In the genomic region with DNA sequence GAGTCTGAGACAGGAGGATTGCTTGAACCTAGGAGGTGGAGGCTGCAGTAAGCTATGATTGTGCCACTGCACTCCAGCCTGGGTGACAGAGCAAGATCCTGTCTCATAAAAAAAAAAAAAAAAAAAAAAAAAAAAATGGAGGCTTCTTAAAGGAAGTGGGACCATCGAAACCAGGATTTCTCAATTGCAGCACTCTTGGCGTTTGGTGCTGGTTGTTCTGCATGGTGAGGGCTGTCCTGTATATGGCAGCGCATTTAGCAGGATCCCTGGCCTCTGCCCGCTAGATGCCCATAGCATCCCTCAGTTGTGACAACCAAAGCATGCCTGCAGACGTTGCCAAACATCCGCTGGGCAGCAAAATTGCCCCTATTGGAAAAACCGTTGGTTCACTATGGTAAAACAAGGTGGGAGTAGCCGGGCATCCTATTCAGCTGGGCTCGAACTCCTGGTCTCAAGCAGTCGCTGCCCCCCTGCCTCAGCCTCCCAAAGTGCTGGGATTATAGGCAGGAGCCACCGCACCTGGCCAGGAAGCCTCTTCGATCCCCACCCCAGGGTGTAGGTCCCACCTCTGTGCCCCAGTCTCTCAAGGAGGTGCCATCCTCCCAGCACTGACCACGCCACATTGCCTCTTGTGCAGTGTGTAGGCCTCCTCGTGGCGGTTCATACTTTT, we compare ENCODE assay signal across 21 cellular contexts. TPM values are rescaled to one million over a fixed set of nuclear protein-coding genes. Genes with fewer than 3 reads are reported as not detected.
DNase-seq lines count a peak whose midpoint lies in the region; ATAC-seq and TF ChIP-seq lines count a peak whose summit lies in the region.
"Had no signal": no experiment of that assay in that cellular context is flagged by ENCODE, and none has a peak within 500 bp of the region (broad histone marks: within the 10 kb centered on the region; RNA-seq: fewer than 3 reads in every experiment).

No MANE protein-coding gene starts in this region.

- H3K9me3 ChIP-seq in colonic mucosa: no peaks in the 10 kb centered on the region
- H3K9me3 ChIP-seq: Peyer's patch had no signal

- H3K27me3 Mint-ChIP-seq in activated naive CD8-positive, alpha-beta T cell treated with anti-CD3 and anti-CD28 coated beads, Interleukin-2, amount 10 ng/mL, durations not matched to agents 7 days and 5 days: no peaks in the 10 kb centered on the region
- H3K27me3 Mint-ChIP-seq in activated naive CD8-positive, alpha-beta T cell treated with anti-CD3 and anti-CD28 coated beads, Interleukin-2, amount 50 U/mL, for 24 hours: no peaks in the 10 kb centered on the region
- H3K27me3 Mint-ChIP-seq: CD4-positive, alpha-beta memory T cell had no signal

- peaks cover 1% of the 10 kb centered on the region for H3K4me1 Mint-ChIP-seq in activated naive CD8-positive, alpha-beta T cell treated with anti-CD3 and anti-CD28 coated beads, Interleukin-2, amount 10 ng/mL, durations not matched to agents 7 days and 5 days
- peaks cover 8% of the 10 kb centered on the region for H3K4me1 Mint-ChIP-seq in activated naive CD8-positive, alpha-beta T cell treated with anti-CD3 and anti-CD28 coated beads, Interleukin-2, amount 50 U/mL, for 24 hours

- no peak overlapping the region for H3K4me3 Mint-ChIP-seq in activated naive CD8-positive, alpha-beta T cell treated with anti-CD3 and anti-CD28 coated beads, Interleukin-2, amount 10 ng/mL, durations not matched to agents 7 days and 5 days
- no peak overlapping the region for H3K4me3 Mint-ChIP-seq in activated naive CD8-positive, alpha-beta T cell treated with anti-CD3 and anti-CD28 coated beads, Interleukin-2, amount 50 U/mL, for 24 hours
- H3K4me3 Mint-ChIP-seq: CD4-positive, alpha-beta memory T cell had no signal

- H3K36me3 Mint-ChIP-seq in activated naive CD8-positive, alpha-beta T cell treated with anti-CD3 and anti-CD28 coated beads, Interleukin-2, amount 10 ng/mL, durations not matched to agents 7 days and 5 days: peaks cover 11% of the 10 kb centered on the region
- peaks cover 27% of the 10 kb centered on the region for H3K36me3 Mint-ChIP-seq in activated naive CD8-positive, alpha-beta T cell treated with anti-CD3 and anti-CD28 coated beads, Interleukin-2, amount 50 U/mL, for 24 hours (ENCODE audit: low read depth)

- peaks cover 15% of the 10 kb centered on the region for H3K36me3 ChIP-seq in colonic mucosa

- ATAC-seq in activated naive CD8-positive, alpha-beta T cell treated with anti-CD3 and anti-CD28 coated beads, Interleukin-2, amount 10 ng/mL, durations not matched to agents 7 days and 5 days (ENCODE audit: low read depth): no peak
- no peak for ATAC-seq in activated naive CD8-positive, alpha-beta T cell treated with anti-CD3 and anti-CD28 coated beads, Interleukin-2, amount 50 U/mL, for 24 hours
- no peak for ATAC-seq in GM18861 (IDR thresholded peaks at IDR 0.05; ENCODE audit: unreplicated experiment)
- ATAC-seq: GM12878, HCT116, SK-N-SH treated with all-trans-retinoic acid at 6 μM for 48 hours had no signal

- TF ChIP-seq CTCF in colonic mucosa (IDR thresholded peaks at IDR 0.05): no peak

- peaks cover 5% of the 10 kb centered on the region for H3K4me1 ChIP-seq in colonic mucosa

- no peaks in the 10 kb centered on the region for H3K27me3 ChIP-seq in colonic mucosa
- H3K27me3 ChIP-seq: Peyer's patch had no signal

- intact Hi-C loops in colonic mucosa (cut with DNase I): no loop called here

- peak; percentile 9 for DNase-seq in activated naive CD8-positive, alpha-beta T cell treated with anti-CD3 and anti-CD28 coated beads, Interleukin-2, amount 10 ng/mL, durations not matched to agents 7 days and 5 days
- DNase-seq in activated naive CD8-positive, alpha-beta T cell treated with anti-CD3 and anti-CD28 coated beads, Interleukin-2, amount 50 U/mL, for 24 hours: no peak
- DNase-seq in NOMO-1 treated with DMSO at 0.1 percent for 48 hours (lab: John Stamatoyannopoulos, UW; ENCODE audit: unreplicated experiment): peak; percentile 68
- peak; percentile 17 for DNase-seq in colonic mucosa
- DNase-seq in AG20443 (ENCODE audit: low spot score): no peak
- no peak for DNase-seq in occipital lobe (lab: John Stamatoyannopoulos, UW)
- DNase-seq: Calu3; CD4-positive, alpha-beta memory T cell; GOT3; KG1; NCI-H1048; NCI-H1436; NCI-H1930; NCI-H345; NCI-H524 treated with DMSO at 0.1 percent for 48 hours; Peyer's patch had no signal

- POLR2A ChIA-PET in activated naive CD8-positive, alpha-beta T cell treated with anti-CD3 and anti-CD28 coated beads, Interleukin-2, amount 10 ng/mL, durations not matched to agents 7 days and 5 days (lab: Charles Lee): interaction anchor here (0.7 kb wide), 2 partner anchors 38 to 265 kb away, joined by 5 to 8 read pairs; no protein-coding TSS in a partner anchor

- no peak overlapping the region for H3K27ac Mint-ChIP-seq in activated naive CD8-positive, alpha-beta T cell treated with anti-CD3 and anti-CD28 coated beads, Interleukin-2, amount 10 ng/mL, durations not matched to agents 7 days and 5 days
- H3K27ac Mint-ChIP-seq in activated naive CD8-positive, alpha-beta T cell treated with anti-CD3 and anti-CD28 coated beads, Interleukin-2, amount 50 U/mL, for 24 hours: no peak overlapping the region

- no peaks in the 10 kb centered on the region for H3K9me3 Mint-ChIP-seq in activated naive CD8-positive, alpha-beta T cell treated with anti-CD3 and anti-CD28 coated beads, Interleukin-2, amount 10 ng/mL, durations not matched to agents 7 days and 5 days
- H3K9me3 Mint-ChIP-seq in activated naive CD8-positive, alpha-beta T cell treated with anti-CD3 and anti-CD28 coated beads, Interleukin-2, amount 50 U/mL, for 24 hours: no peaks in the 10 kb centered on the region
- H3K9me3 Mint-ChIP-seq: CD4-positive, alpha-beta memory T cell had no signal

- no peak overlapping the region for H3K4me3 ChIP-seq in colonic mucosa
- H3K4me3 ChIP-seq: GM12878, Peyer's patch had no signal

- H3K27ac ChIP-seq in colonic mucosa: no peak overlapping the region
- H3K27ac ChIP-seq: Peyer's patch had no signal

- no peak overlapping the region for H3K9ac ChIP-seq in colonic mucosa (ENCODE audit: low read depth in 2 of 2, low read length in 2 of 2)

RNA-seq across cellular contexts. Expression of a gene that starts 6.5 kb away (rescaled TPM):
- total RNA-seq in activated naive CD8-positive, alpha-beta T cell treated with anti-CD3 and anti-CD28 coated beads, Interleukin-2, amount 10 ng/mL, durations not matched to agents 7 days and 5 days: under 1 TPM in 1 of 2 experiments, not detected in 1; 0.25 TPM
- total RNA-seq in colonic mucosa (under 1 TPM in 1 of 2 donors, not detected in 1; 0.40 TPM), occipital lobe (not detected)
- total RNA-seq: A172, Calu3, GM12878, Peyer's patch had no signal

RNA-seq across cellular contexts. Expression of a gene that starts 13.2 kb away (rescaled TPM):
- 10 to 100 TPM; 58.4 to 60.0 TPM for total RNA-seq in activated naive CD8-positive, alpha-beta T cell treated with anti-CD3 and anti-CD28 coated beads, Interleukin-2, amount 10 ng/mL, durations not matched to agents 7 days and 5 days
- 100 to 1,000 TPM; 101 to 123 TPM for total RNA-seq in colonic mucosa
- 19.3 TPM for total RNA-seq in occipital lobe

RNA-seq across cellular contexts. Expression of a gene that starts 15.8 kb away (rescaled TPM):
- 10 to 100 TPM; 23.9 to 26.1 TPM for total RNA-seq in activated naive CD8-positive, alpha-beta T cell treated with anti-CD3 and anti-CD28 coated beads, Interleukin-2, amount 10 ng/mL, durations not matched to agents 7 days and 5 days
- 10 to 100 TPM; 60.8 to 87.4 TPM for total RNA-seq in colonic mucosa
- total RNA-seq in occipital lobe: not detected
- total RNA-seq: A172 had no signal

RNA-seq across cellular contexts. Expression of a gene that starts 28.0 kb away (rescaled TPM):
- total RNA-seq in activated naive CD8-positive, alpha-beta T cell treated with anti-CD3 and anti-CD28 coated beads, Interleukin-2, amount 10 ng/mL, durations not matched to agents 7 days and 5 days: not detected
- not detected for total RNA-seq in colonic mucosa
- not detected for total RNA-seq in occipital lobe
- total RNA-seq: A172; Calu3; CD4-positive, alpha-beta memory T cell; Peyer's patch had no signal

Comparison
In these comparisons a context has a peak if more than half of its experiments do, and no peak if none do; other contexts are left out.
1. DNase-seq: peak in activated naive CD8-positive, alpha-beta T cell treated with anti-CD3 and anti-CD28 coated beads, Interleukin-2, amount 10 ng/mL, durations not matched to agents 7 days and 5 days (single experiment), NOMO-1 treated with DMSO at 0.1 percent for 48 hours (single experiment) and colonic mucosa (single experiment); none in activated naive CD8-positive, alpha-beta T cell treated with anti-CD3 and anti-CD28 coated beads, Interleukin-2, amount 50 U/mL, for 24 hours (single experiment), AG20443 (single experiment) and occipital lobe (single experiment).
2. RNA of a gene that starts 15.8 kb away (total RNA-seq): 60.8 to 87.4 TPM in colonic mucosa and 23.9 to 26.1 TPM in activated naive CD8-positive, alpha-beta T cell treated with anti-CD3 and anti-CD28 coated beads, Interleukin-2, amount 10 ng/mL, durations not matched to agents 7 days and 5 days; not detected in occipital lobe (single experiment); every median in the first group is over 10 times any median in the second.